8 cellular contexts compared by ENCODE assay signal in the genomic region with DNA sequence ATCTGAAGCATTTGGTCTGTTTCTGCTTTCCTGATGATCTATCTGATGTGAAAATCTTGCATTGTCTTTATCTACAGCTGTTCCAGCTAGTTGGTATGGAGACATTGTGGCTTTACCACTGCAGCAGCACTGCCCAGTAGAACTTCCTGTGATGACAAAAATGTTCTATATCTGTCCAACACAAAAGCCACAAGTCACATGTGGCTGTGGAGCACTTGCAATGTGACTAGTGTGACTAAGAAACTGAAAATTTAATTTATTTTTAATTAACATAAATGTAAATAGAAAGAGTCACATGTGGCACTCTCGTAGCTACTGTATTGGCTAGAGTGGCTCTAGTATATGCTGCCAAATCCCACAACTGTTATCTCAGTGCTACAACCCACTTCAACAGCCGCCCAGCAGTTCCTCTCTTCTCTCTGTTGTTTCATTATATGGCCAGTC.
DNase-seq lines count a peak whose midpoint lies in the region; ATAC-seq and TF ChIP-seq lines count a peak whose summit lies in the region.

No MANE protein-coding gene starts in this region.

- H4K8ac ChIP-seq in H9 (replicated peaks; ENCODE audit: insufficient read length, low read depth, low read length), result no peak overlapping the region

- no peak overlapping the region for H3K23ac ChIP-seq in H9 (ENCODE audit: insufficient read length, low read depth, low read length)

- H3K4me3 ChIP-seq in DND-41 (ENCODE audit: low read depth in 1 of 2, low read length in 2 of 2) (no peak overlapping the region), suprapubic skin (no peak overlapping the region)

- H3K9ac ChIP-seq in DND-41 (ENCODE audit: low read depth, low read length), result no peak overlapping the region
- no peak overlapping the region for H3K9ac ChIP-seq in H9 (ENCODE audit: extremely low read depth, insufficient read length, low read length)

- ATAC-seq in DND-41 (ENCODE audit: insufficient read depth, low read depth) (peak; percentile 92), GM19467 (IDR thresholded peaks at IDR 0.05; ENCODE audit: unreplicated experiment) (peak; percentile 92), HG03457 (IDR thresholded peaks at IDR 0.05; ENCODE audit: unreplicated experiment) (peak; percentile 95)
- peak; percentile 62 for ATAC-seq in activated CD8-positive, alpha-beta T cell treated with anti-CD3 and anti-CD28 coated beads for 36 hours

- no peak overlapping the region for H3K18ac ChIP-seq in H9 (ENCODE audit: insufficient read length, low read depth, low read length)

- H2BK12ac ChIP-seq in H9 (ENCODE audit: insufficient read length, low read depth, low read length), result no peak overlapping the region

- H3K4ac ChIP-seq in H9 (ENCODE audit: low read depth, low read length), result no peak overlapping the region

- no peaks in the 10 kb centered on the region for H3K23me2 ChIP-seq in H9 (ENCODE audit: insufficient read length, low read depth, low read length, poor library complexity, severe bottlenecking)

- H3K79me1 ChIP-seq in H9 (ENCODE audit: insufficient read depth, low read depth, low read length, poor library complexity, severe bottlenecking), result no peaks in the 10 kb centered on the region

- H2AK5ac ChIP-seq in H9 (ENCODE audit: insufficient read length, low read length), result no peak overlapping the region

- no peaks in the 10 kb centered on the region for H3K36me3 Mint-ChIP-seq in activated CD8-positive, alpha-beta T cell treated with anti-CD3 and anti-CD28 coated beads for 36 hours (ENCODE audit: low read depth)
- 0 out of 7 replicates have a peak, but pooled peaks cover 0 to 2% (median 0%) of the 10 kb centered on the region in 3 experiments for H3K36me3 Mint-ChIP-seq in H9 (ENCODE audit: insufficient read depth in 1 of 3, low read depth in 3 of 3)

- H2AFZ ChIP-seq in DND-41 (ENCODE audit: low read depth, low read length) (no peak overlapping the region), H9 (ENCODE audit: low read length) (no peak overlapping the region)

- H3K27ac ChIP-seq in DND-41 (ENCODE audit: low read length) (no peak overlapping the region; the same call in 1 of the 2 replicates), H9 (ENCODE audit: insufficient read length, low read depth, low read length) (no peak overlapping the region), suprapubic skin (no peak overlapping the region)

- H3K27ac Mint-ChIP-seq in activated CD8-positive, alpha-beta T cell treated with anti-CD3 and anti-CD28 coated beads for 36 hours, result no peak overlapping the region
- no peak overlapping the region for H3K27ac Mint-ChIP-seq in H9

- intact Hi-C loops in activated CD8-positive, alpha-beta T cell treated with anti-CD3 and anti-CD28 coated beads for 36 hours (cut with micrococcal nuclease), result loop anchor here (10.0 kb wide), 1 partner anchor 278 kb away; no protein-coding TSS in a partner anchor

- H3K4me1 ChIP-seq in DND-41 (ENCODE audit: insufficient read depth, low read length), result peaks cover 17% of the 10 kb centered on the region
- 0 out of 2 replicates have a peak, but pooled peaks cover 3% of the 10 kb centered on the region for H3K4me1 ChIP-seq in H9 (ENCODE audit: insufficient read depth, low read length)
- H3K4me1 ChIP-seq in suprapubic skin, result peaks cover 12% of the 10 kb centered on the region

- no peaks in the 10 kb centered on the region for H3K9me3 Mint-ChIP-seq in activated CD8-positive, alpha-beta T cell treated with anti-CD3 and anti-CD28 coated beads for 36 hours
- H3K9me3 Mint-ChIP-seq in H9, result no peaks in the 10 kb centered on the region; a peak in 1 of 5 replicates

- H3K27me3 ChIP-seq in DND-41 (ENCODE audit: insufficient read depth, low read length, poor library complexity) (no peaks in the 10 kb centered on the region), H9 (ENCODE audit: insufficient read depth, low read length) (no peaks in the 10 kb centered on the region), suprapubic skin (no peaks in the 10 kb centered on the region)

- H3K36me3 ChIP-seq in DND-41 (ENCODE audit: insufficient read depth, low read length) (no peaks in the 10 kb centered on the region), suprapubic skin (no peaks in the 10 kb centered on the region)

- H3K79me2 ChIP-seq in DND-41 (ENCODE audit: insufficient read depth, low read length) (no peaks in the 10 kb centered on the region), H9 (ENCODE audit: insufficient read depth, low read length) (no peaks in the 10 kb centered on the region)

- no peak overlapping the region for H2BK20ac ChIP-seq in H9 (ENCODE audit: low read depth, low read length, poor library complexity, severe bottlenecking)

- no peak overlapping the region for H3K14ac ChIP-seq in H9 (ENCODE audit: insufficient read depth, low read length)

- WGBS in H9 (ENCODE audit: extremely low coverage, insufficient read length, low lambda C conversion rate), result no CpG with 5 or more reads among the region's 2 CpGs
- 46% methylated on average over 2 of the region's 2 CpGs for WGBS in suprapubic skin

- DNase-seq in DND-41 (peak; percentile 51), stromal cell of bone marrow (ENCODE audit: low read depth) (peak; percentile 36), H9 (no peak), suprapubic skin (ENCODE audit: low spot score in 2 of 2) (no peak), NCI-H128 (lab: John Stamatoyannopoulos, UW; ENCODE audit: unreplicated experiment) (no peak)
- peak; percentile 36 for DNase-seq in activated CD8-positive, alpha-beta T cell treated with anti-CD3 and anti-CD28 coated beads for 36 hours

- H4K91ac ChIP-seq in H9 (ENCODE audit: insufficient read length, low read depth, low read length), result no peak overlapping the region

- no peak overlapping the region for H2BK5ac ChIP-seq in H9 (ENCODE audit: insufficient read length, low read length)

- H3K4me2 ChIP-seq in DND-41 (ENCODE audit: insufficient read depth, low read length) (peak overlapping the region; percentile 29; the same call in 1 of the 2 replicates), H9 (ENCODE audit: insufficient read depth, insufficient read length, low read length) (no peak overlapping the region)

- TF ChIP-seq CTCF in DND-41 (IDR thresholded peaks at IDR 0.05; ENCODE audit: borderline replicate concordance, extremely low read depth, low read length, poor library complexity, severe bottlenecking) (no peak), H9 (conservative IDR thresholded peaks at IDR 0.05) (no peak), suprapubic skin (IDR thresholded peaks at IDR 0.05) (no peak)
- TF ChIP-seq CTCF in activated CD8-positive, alpha-beta T cell treated with anti-CD3 and anti-CD28 coated beads for 36 hours (IDR thresholded peaks at IDR 0.05), result no peak

- peaks cover 2% of the 10 kb centered on the region for H3K27me3 Mint-ChIP-seq in activated CD8-positive, alpha-beta T cell treated with anti-CD3 and anti-CD28 coated beads for 36 hours
- H3K27me3 Mint-ChIP-seq in H9 (ENCODE audit: low read depth), result peaks cover 1% of the 10 kb centered on the region

- no peak overlapping the region for H2BK15ac ChIP-seq in H9 (ENCODE audit: low read depth, low read length)

- POLR2A ChIA-PET in activated CD8-positive, alpha-beta T cell treated with anti-CD3 and anti-CD28 coated beads for 36 hours (lab: Charles Lee), result no interaction called here

- no peak overlapping the region for H2BK120ac ChIP-seq in H9 (ENCODE audit: low read depth, low read length, poor library complexity, severe bottlenecking)

- no peak overlapping the region for H3K56ac ChIP-seq in H9 (ENCODE audit: insufficient read length, low read depth, low read length)

- CTCF ChIA-PET in activated CD8-positive, alpha-beta T cell treated with anti-CD3 and anti-CD28 coated beads for 36 hours (lab: Charles Lee), result interaction anchor here (1.7 kb wide), 1 partner anchor 214 kb away, joined by 3 read pairs; no protein-coding TSS in a partner anchor

- H3K9me3 ChIP-seq in DND-41 (ENCODE audit: insufficient read depth, low read length, severe bottlenecking) (no peaks in the 10 kb centered on the region), H9 (ENCODE audit: control insufficient read depth, low read depth, low read length) (no peaks in the 10 kb centered on the region), suprapubic skin (no peaks in the 10 kb centered on the region)

- TF ChIP-seq POLR2A in suprapubic skin (IDR thresholded peaks at IDR 0.05), result no peak

- no peaks in the 10 kb centered on the region for H4K20me1 ChIP-seq in DND-41 (ENCODE audit: insufficient read depth, low read length)
- no peaks in the 10 kb centered on the region for H4K20me1 ChIP-seq in H9 (ENCODE audit: control insufficient read depth, insufficient read depth, insufficient read length)

- TF ChIP-seq EP300 in suprapubic skin (IDR thresholded peaks at IDR 0.05), result no peak

- H4K5ac ChIP-seq in H9 (ENCODE audit: insufficient read length, low read depth, low read length), result no peak overlapping the region

- H3K4me1 Mint-ChIP-seq in activated CD8-positive, alpha-beta T cell treated with anti-CD3 and anti-CD28 coated beads for 36 hours (ENCODE audit: low read depth), result peaks cover 2% of the 10 kb centered on the region
- H3K4me1 Mint-ChIP-seq in H9, result peaks cover 17 to 24% of the 10 kb centered on the region in 2 experiments

- H3K4me3 Mint-ChIP-seq in activated CD8-positive, alpha-beta T cell treated with anti-CD3 and anti-CD28 coated beads for 36 hours, result no peak overlapping the region
- H3K4me3 Mint-ChIP-seq in H9, result no peak overlapping the region

- no peak overlapping the region for H3T11ph ChIP-seq in H9 (ENCODE audit: low read length)

Comparison
In these comparisons a context has a peak if more than half of its experiments do, and no peak if none do; other contexts are left out.
1. DNase-seq: peak in DND-41 (single experiment), activated CD8-positive, alpha-beta T cell treated with anti-CD3 and anti-CD28 coated beads for 36 hours (single experiment) and stromal cell of bone marrow (single experiment); none in H9 (single experiment), suprapubic skin (0 of 2) and NCI-H128 (single experiment).
2. Peak in every context shown above with its lines, with median percentiles within 50 percentile points of each other: ATAC-seq.